Comparison of ENCODE assay signal across 9 cellular contexts in the genomic region with DNA sequence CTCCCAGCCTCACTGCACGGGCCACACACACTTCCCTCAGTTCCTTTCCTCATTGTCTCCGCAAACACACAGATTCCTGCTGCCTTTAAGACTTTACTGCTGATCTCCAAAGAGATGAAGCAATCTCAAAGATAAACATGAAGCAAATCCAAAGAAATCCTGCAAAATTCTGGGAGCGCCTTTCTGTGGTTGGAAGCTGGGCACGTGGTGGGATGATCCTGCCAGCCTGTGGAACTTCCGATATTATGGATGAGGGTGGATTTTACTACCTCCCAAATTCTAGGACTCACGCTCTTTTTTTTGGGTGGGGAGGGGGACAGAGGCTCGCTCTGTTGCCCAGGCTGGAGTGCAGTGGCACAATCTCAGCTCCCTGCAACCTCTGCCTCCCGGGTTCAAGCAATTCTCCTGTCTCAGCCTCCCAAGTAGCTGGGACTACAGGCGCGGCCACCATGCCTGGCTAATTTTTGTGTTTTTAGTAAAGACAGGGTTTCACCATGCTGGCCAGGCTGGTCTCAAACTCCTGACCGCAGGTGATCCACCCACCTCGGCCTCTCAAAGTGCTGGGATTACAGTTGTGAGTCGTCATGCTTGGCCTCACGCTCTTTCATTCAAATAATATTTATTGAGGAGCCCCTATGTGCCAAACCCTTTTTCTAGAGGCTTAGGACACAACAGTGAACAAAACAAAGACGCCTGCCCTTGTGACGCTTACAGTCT. TPM values are rescaled to one million over a fixed set of nuclear protein-coding genes. Genes with fewer than 3 reads are reported as not detected.
"Had no signal": no experiment of that assay in that cellular context is flagged by ENCODE, and none has a peak within 500 bp of the region (broad histone marks: within the 10 kb centered on the region; RNA-seq: fewer than 3 reads in every experiment).

No MANE protein-coding gene starts in this region.

RNA-seq across cellular contexts. Expression of a gene that starts 21.1 kb away (rescaled TPM):
- total RNA-seq: frontal cortex, myocyte, renal cortical epithelial cell had no signal
- polyA plus RNA-seq: neural cell had no signal

RNA-seq across cellular contexts. Expression of a gene that starts 41.4 kb away (rescaled TPM):
- total RNA-seq: astrocyte, esophagus squamous epithelium, left ventricle myocardium superior, mammary epithelial cell, myocyte, tibial nerve had no signal
- polyA plus RNA-seq: mammary epithelial cell, neural cell had no signal
